Comparison of ENCODE assay signal across 8 cellular contexts in genomic region chr1:88683516-88683847, GRCh38. TPM values are rescaled to one million over a fixed set of nuclear protein-coding genes. Genes with fewer than 3 reads are reported as not detected.
DNase-seq lines count a peak whose midpoint lies in the region; TF ChIP-seq lines count a peak whose summit lies in the region.

No MANE protein-coding gene starts in this region.

- peaks cover 7% of the 10 kb centered on the region for H3F3A ChIP-seq in neural cell (ENCODE audit: insufficient read depth, low read length, poor library complexity, severe bottlenecking)

- H3K27me3 ChIP-seq in HAP-1 (ENCODE audit: low read depth), result no peaks in the 10 kb centered on the region
- no peaks in the 10 kb centered on the region for H3K27me3 ChIP-seq in neural cell (ENCODE audit: insufficient read depth, low read depth, low read length)

- H3K27ac ChIP-seq in neural cell (ENCODE audit: low read length), result peak overlapping the region; percentile 94
- H3K27ac ChIP-seq in substantia nigra (ENCODE audit: low read depth, low read length, poor library complexity, severe bottlenecking), result peak overlapping the region; percentile 70

- H3K4me3 ChIP-seq in HAP-1, result peak overlapping the region; percentile 95
- peak overlapping the region; percentile 75 for H3K4me3 ChIP-seq in epithelial cell of esophagus (ENCODE audit: low read length)
- peak overlapping the region; percentile 88 for H3K4me3 ChIP-seq in neural cell (ENCODE audit: low read length)

- peak overlapping the region; percentile 91 for H3K9ac ChIP-seq in neural cell (ENCODE audit: low read length)

- H3K79me2 ChIP-seq in neural cell (replicated peaks; ENCODE audit: insufficient read depth, low read length), result peaks cover 36% of the 10 kb centered on the region

- no peaks in the 10 kb centered on the region for H4K20me1 ChIP-seq in neural cell (ENCODE audit: insufficient read depth)

- DNase-seq in GF-D8 (lab: John Stamatoyannopoulos, UW) (peak; percentile 75), HAP-1 (ENCODE audit: low spot score in 2 of 2) (peak in 1 of 2 experiments; percentile 78), NCI-H1105 (lab: John Stamatoyannopoulos, UW) (peak; percentile 69), epithelial cell of esophagus (ENCODE audit: low read depth) (peak; percentile 64), substantia nigra (lab: John Stamatoyannopoulos, UW) (peak in 20 of 49 donors; percentile 11 to 71 (median 26)), GOT3 (lab: John Stamatoyannopoulos, UW) (no peak)
- peak; percentile 4 to 14 for DNase-seq in activated CD8-positive, alpha-beta memory T cell treated with anti-CD3 and anti-CD28 coated beads for 4 hours (ENCODE audit: low read depth in 2 of 2)

- H2AFZ ChIP-seq in neural cell (ENCODE audit: low read depth, low read length), result peak overlapping the region; percentile 86

- TF ChIP-seq CTCF in epithelial cell of esophagus (IDR thresholded peaks at IDR 0.05; ENCODE audit: insufficient read depth, low read depth, low read length, missing control alignments), result no peak
- no peak for TF ChIP-seq CTCF in neural cell (IDR thresholded peaks at IDR 0.05; ENCODE audit: poor library complexity, severe bottlenecking)

- in situ Hi-C loops in HAP-1 (cut with MboI; ENCODE audit: low sequenced_read_pairs), result no loop called here

- peaks cover 18% of the 10 kb centered on the region for H3K4me1 ChIP-seq in HAP-1

- no peak for TF ChIP-seq RAD21 in neural cell (conservative IDR thresholded peaks at IDR 0.05)

- no peaks in the 10 kb centered on the region for H3K9me2 ChIP-seq in neural cell (ENCODE audit: insufficient read depth, low read length)

- H3K9me3 ChIP-seq in HAP-1, result no peaks in the 10 kb centered on the region
- no peaks in the 10 kb centered on the region for H3K9me3 ChIP-seq in neural cell (ENCODE audit: low read length)

- no peak for TF ChIP-seq EP300 in neural cell (conservative IDR thresholded peaks at IDR 0.05; ENCODE audit: poor library complexity, severe bottlenecking)

- no peaks in the 10 kb centered on the region for H3K36me3 ChIP-seq in HAP-1 (replicated peaks)
- H3K36me3 ChIP-seq in neural cell (ENCODE audit: insufficient read depth, low read length), result no peaks in the 10 kb centered on the region

- peak overlapping the region; percentile 74 for H3K4me2 ChIP-seq in neural cell (ENCODE audit: low read length)

TF ChIP-seq in neural cell, 6 proteins besides CTCF, POLR2A, EP300 and RAD21:
- no peak for TF ChIP-seq REST (IDR thresholded peaks at IDR 0.05; ENCODE audit: borderline replicate concordance)
- TF ChIP-seq POLR2AphosphoS5 (IDR thresholded peaks at IDR 0.05), result no peak
- no peak for TF ChIP-seq TAF1 (IDR thresholded peaks at IDR 0.05; ENCODE audit: low read depth)
- TF ChIP-seq EZH2 (IDR thresholded peaks at IDR 0.05; ENCODE audit: borderline replicate concordance, insufficient read depth, low read length, poor library complexity, severe bottlenecking), result no peak
- no peak for TF ChIP-seq SMC3 (conservative IDR thresholded peaks at IDR 0.05; ENCODE audit: poor library complexity)
- no peak for TF ChIP-seq MXI1 (conservative IDR thresholded peaks at IDR 0.05; ENCODE audit: poor library complexity, severe bottlenecking)

RNA-seq across cellular contexts. Expression of gene PKN2, which starts 0.6 kb away (rescaled TPM):
- 28.3 and 38.4 TPM in 2 replicates for polyA plus RNA-seq in neural cell
- polyA minus RNA-seq in neural cell, result 61.9 and 78.2 TPM in 2 replicates
